Comparison of ENCODE assay signal across 18 cellular contexts in the genomic region with DNA sequence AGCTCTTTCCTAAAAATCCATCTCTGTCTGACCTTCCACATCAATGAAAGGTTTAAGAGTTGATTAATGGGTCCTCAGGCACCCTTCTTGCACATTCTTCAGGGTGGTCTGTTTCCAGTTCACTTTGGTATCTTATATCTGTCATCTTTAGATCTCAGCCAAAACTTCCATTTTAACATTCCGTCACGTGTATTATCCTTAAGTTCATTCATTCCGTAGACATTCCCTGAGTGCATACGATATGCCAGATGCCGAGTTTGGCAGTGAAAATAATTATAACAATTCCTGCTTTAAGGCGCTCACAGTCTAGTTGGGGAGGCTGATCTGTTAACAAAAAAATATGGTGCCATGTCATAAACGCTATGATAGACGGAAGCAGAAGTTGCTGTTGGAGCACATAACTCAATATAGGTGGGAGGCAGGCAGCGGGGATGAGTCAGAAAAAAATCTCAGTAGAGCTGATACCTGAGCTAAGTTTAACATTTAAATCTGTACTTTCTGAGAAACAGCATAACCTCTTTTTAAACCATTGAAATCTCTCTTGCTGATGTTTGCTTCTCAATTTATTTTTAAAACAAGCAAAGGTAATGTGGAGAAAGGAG. TPM values are rescaled to one million over a fixed set of nuclear protein-coding genes. Genes with fewer than 3 reads are reported as not detected.
A peak's percentile ranks its signal among the peaks of the same experiment; 100 is the strongest.
DNase-seq lines count a peak whose midpoint lies in the region; ATAC-seq and TF ChIP-seq lines count a peak whose summit lies in the region.
"Had no signal": no experiment of that assay in that cellular context is flagged by ENCODE, and none has a peak within 500 bp of the region (broad histone marks: within the 10 kb centered on the region; RNA-seq: fewer than 3 reads in every experiment).

No MANE protein-coding gene starts in this region.

- no peak overlapping the region for H3K9ac ChIP-seq in mesenchymal stem cell (ENCODE audit: low read length)

- no peak overlapping the region for H2AFZ ChIP-seq in mesenchymal stem cell (ENCODE audit: low read depth, low read length)
- peak overlapping the region; percentile 24 for H2AFZ ChIP-seq in osteoblast (ENCODE audit: low read length)

- WGBS in mesenchymal stem cell, result 96% methylated on average over 9 of the region's 9 CpGs

- H3K4ac ChIP-seq in mesenchymal stem cell (ENCODE audit: low read depth in 1 of 2, low read length in 2 of 2), result no peak overlapping the region

- DNase-seq in amniotic epithelial cell (ENCODE audit: low read depth) (peak; percentile 37), mesenchymal stem cell (no peak), osteoblast (ENCODE audit: insufficient read length, low spot score, missing footprints) (no peak), H7 (no peak), NCI-H774 (lab: John Stamatoyannopoulos, UW) (no peak)
- DNase-seq: CD8-positive, alpha-beta T cell; COR-L47; DND-41; GDM1; GOT3; HFFc6 had no signal

- H3K4me3 ChIP-seq in mesenchymal stem cell (ENCODE audit: insufficient read depth in 1 of 2, low read depth in 1 of 2, low read length in 2 of 2), result no peak overlapping the region
- no peak overlapping the region for H3K4me3 ChIP-seq in osteoblast (ENCODE audit: insufficient read depth, low read length)
- no peak overlapping the region for H3K4me3 ChIP-seq in H7 (ENCODE audit: insufficient read depth, low read depth, low read length)
- H3K4me3 ChIP-seq: A549, HAP-1 had no signal

- no peak overlapping the region for H2BK5ac ChIP-seq in mesenchymal stem cell (ENCODE audit: low read depth, low read length, poor library complexity, severe bottlenecking)

- H4K20me1 ChIP-seq in osteoblast (ENCODE audit: insufficient read depth, low read length), result no peaks in the 10 kb centered on the region

- H4K91ac ChIP-seq in mesenchymal stem cell (ENCODE audit: low read length), result peak overlapping the region; percentile 9

- H3K4me2 ChIP-seq in mesenchymal stem cell (ENCODE audit: low read length, poor library complexity, severe bottlenecking) (no peak overlapping the region), osteoblast (ENCODE audit: insufficient read depth, low read length) (no peak overlapping the region)
- H3K4me2 ChIP-seq: A549 had no signal

- no peak overlapping the region for H4K8ac ChIP-seq in mesenchymal stem cell (ENCODE audit: low read length)

- H3K27me3 ChIP-seq in mesenchymal stem cell (ENCODE audit: control insufficient read depth in 1 of 2, insufficient read depth in 1 of 2, low read length in 2 of 2), result no peaks in the 10 kb centered on the region
- no peaks in the 10 kb centered on the region for H3K27me3 ChIP-seq in osteoblast (ENCODE audit: insufficient read depth, low read length)
- no peaks in the 10 kb centered on the region; the same call in 1 of the 2 replicates for H3K27me3 ChIP-seq in H7 (ENCODE audit: control insufficient read depth, insufficient read depth, low read length)

- ATAC-seq in HG03342 (IDR thresholded peaks at IDR 0.05; ENCODE audit: unreplicated experiment), result no peak
- ATAC-seq: A549; CD8-positive, alpha-beta T cell had no signal

- H3K36me3 ChIP-seq in mesenchymal stem cell (ENCODE audit: control insufficient read depth in 1 of 2, insufficient read depth in 2 of 2, low read depth in 1 of 2, low read length in 2 of 2) (no peaks in the 10 kb centered on the region), osteoblast (ENCODE audit: insufficient read depth, low read length) (no peaks in the 10 kb centered on the region), H7 (replicated peaks; ENCODE audit: control insufficient read depth, insufficient read depth, low read length) (no peaks in the 10 kb centered on the region)
- H3K36me3 ChIP-seq: HAP-1 had no signal

- peaks cover 1% of the 10 kb centered on the region for H3K4me1 ChIP-seq in mesenchymal stem cell (ENCODE audit: control insufficient read depth, insufficient read depth, low read depth, low read length)
- peaks cover 22% of the 10 kb centered on the region for H3K4me1 ChIP-seq in osteoblast (ENCODE audit: insufficient read depth, low read length)

- no peak overlapping the region for H2BK120ac ChIP-seq in mesenchymal stem cell (ENCODE audit: low read depth, low read length)

- no peaks in the 10 kb centered on the region for H3K79me2 ChIP-seq in osteoblast (ENCODE audit: insufficient read depth, low read length)

- H3K14ac ChIP-seq in mesenchymal stem cell (ENCODE audit: low read length in 2 of 2), result no peak overlapping the region

- peak overlapping the region in 1 of 2 experiments; percentile 75 for H2BK12ac ChIP-seq in mesenchymal stem cell (ENCODE audit: low read length in 2 of 2)

- no peak overlapping the region for H2AK5ac ChIP-seq in mesenchymal stem cell (ENCODE audit: low read length, severe bottlenecking)

- peak overlapping the region in 1 of 2 experiments; percentile 52 for H3K18ac ChIP-seq in mesenchymal stem cell (ENCODE audit: low read depth in 1 of 2, low read length in 2 of 2)

- no peak for TF ChIP-seq CTCF in osteoblast (IDR thresholded peaks at IDR 0.05; ENCODE audit: extremely low read depth, low read depth, low read length)

- H3K79me1 ChIP-seq in mesenchymal stem cell (replicated peaks; ENCODE audit: low read length, poor library complexity, severe bottlenecking), result no peaks in the 10 kb centered on the region

- no peak overlapping the region for H3K23ac ChIP-seq in mesenchymal stem cell (ENCODE audit: low read length in 2 of 2)

- H3K27ac ChIP-seq in mesenchymal stem cell (ENCODE audit: low read length, poor library complexity, severe bottlenecking) (no peak overlapping the region), osteoblast (ENCODE audit: low read depth, low read length) (no peak overlapping the region)
- H3K27ac ChIP-seq: A549, HL-60 had no signal

- no peak overlapping the region for H2BK15ac ChIP-seq in mesenchymal stem cell (ENCODE audit: low read depth, poor library complexity, severe bottlenecking)

- H3K9me3 ChIP-seq in mesenchymal stem cell (ENCODE audit: control insufficient read depth, low read length) (no peaks in the 10 kb centered on the region), osteoblast (ENCODE audit: low read depth, low read length) (no peaks in the 10 kb centered on the region)
- H3K9me3 ChIP-seq: A549, HAP-1 had no signal

RNA-seq across cellular contexts. Expression of a gene that starts 59.6 kb away (rescaled TPM):
- polyA plus RNA-seq in mesenchymal stem cell (2013, experiment 1 of 2), result not detected
- not detected for polyA plus RNA-seq in mesenchymal stem cell (2013, experiment 2 of 2)
- not detected in 2 replicates for total RNA-seq in osteoblast
- 9.1 and 20.7 TPM in 2 replicates for total RNA-seq in H7 (2014; rRNA removed; shearing (Covaris generic))
- total RNA-seq: HFFc6 had no signal
- polyA plus RNA-seq: AG04450, BJ, CD14-positive monocyte had no signal

Comparison
In these comparisons a context has a peak if more than half of its experiments do, and no peak if none do; other contexts are left out.
1. RNA of a gene that starts 59.6 kb away (total RNA-seq): 9.1 to 20.7 TPM in H7; not detected in osteoblast; every median in the first group is over 10 times any median in the second.